27 cellular contexts compared by ENCODE assay signal in genomic region chr1:229209386-229209785, GRCh38.
DNase-seq lines count a peak whose midpoint lies in the region; ATAC-seq, FAIRE-seq and TF ChIP-seq lines count a peak whose summit lies in the region.
"Had no signal": no experiment of that assay in that cellular context is flagged by ENCODE, and none has a peak within 500 bp of the region (broad histone marks: within the 10 kb centered on the region; RNA-seq: fewer than 3 reads in every experiment).

No MANE protein-coding gene starts in this region.

- CTCF ChIA-PET in activated naive CD4-positive, alpha-beta T cell treated with anti-CD3 and anti-CD28 coated beads for 36 hours (lab: Charles Lee), result interaction anchor here (0.5 kb wide), 1 partner anchor 45 kb away, joined by 3 read pairs; no protein-coding TSS in a partner anchor

- no peak overlapping the region for H3K4me3 ChIP-seq in tibial nerve
- H3K4me3 ChIP-seq: lower lobe of right lung, MG63, pancreas, PC-9, SJCRH30, vagina had no signal

- H3K27me3 ChIP-seq in tibial nerve, result no peaks in the 10 kb centered on the region
- H3K27me3 ChIP-seq: MG63, pancreas, SJCRH30, vagina had no signal

- no peaks in the 10 kb centered on the region for H3K36me3 ChIP-seq in tibial nerve
- H3K36me3 ChIP-seq: lower lobe of right lung, MG63, pancreas, SJCRH30, vagina had no signal

- no peak for DNase-seq in activated naive CD4-positive, alpha-beta T cell treated with anti-CD3 and anti-CD28 coated beads, Interleukin-2, amount 50 U/mL, for 72 hours (ENCODE audit: low spot score in 2 of 2)
- DNase-seq in activated naive CD4-positive, alpha-beta T cell treated with anti-CD3 and anti-CD28 coated beads for 36 hours, result no peak
- DNase-seq in RCC 7860 (ENCODE audit: low spot score), result peak; percentile 44
- peak; percentile 65 for DNase-seq in iris pigment epithelial cell (ENCODE audit: low read depth)
- no peak for DNase-seq in stimulated activated naive CD8-positive, alpha-beta T cell treated with anti-CD3 and anti-CD28 coated beads, Interleukin-15, amount 100 ng/mL, for 72 hours
- no peak for DNase-seq in NCI-H1436 (lab: John Stamatoyannopoulos, UW)
- no peak for DNase-seq in tibial nerve (ENCODE audit: low spot score in 2 of 2)
- DNase-seq: activated CD8-positive, alpha-beta memory T cell treated with anti-CD3 and anti-CD28 coated beads for 24 hours; activated gamma-delta T cell; cortex of kidney; DMS79; hippocampal formation; islet precursor cell; lower lobe of right lung; MG63; NCI-H1694; NCI-H345; pancreas; PC-9; SJCRH30; stimulated activated CD4-positive, alpha-beta T cell treated with anti-CD3 and anti-CD28 coated beads, Interleukin-2, amount 100 ng/mL, for 48 hours had no signal

- intact Hi-C loops in activated naive CD4-positive, alpha-beta T cell treated with anti-CD3 and anti-CD28 coated beads for 36 hours (cut with micrococcal nuclease), result no loop called here

- no peak overlapping the region for H3K27ac Mint-ChIP-seq in activated naive CD4-positive, alpha-beta T cell treated with anti-CD3 and anti-CD28 coated beads, Interleukin-2, amount 50 U/mL, for 72 hours
- H3K27ac Mint-ChIP-seq in activated naive CD4-positive, alpha-beta T cell treated with anti-CD3 and anti-CD28 coated beads for 36 hours, result no peak overlapping the region
- peak overlapping the region in 1 of 2 donors; percentile 94 for H3K27ac Mint-ChIP-seq in stimulated activated naive CD8-positive, alpha-beta T cell treated with anti-CD3 and anti-CD28 coated beads, Interleukin-15, amount 100 ng/mL, for 72 hours
- H3K27ac Mint-ChIP-seq: brain, IgD-negative memory B cell had no signal

- no peak overlapping the region for H3K4me3 Mint-ChIP-seq in activated naive CD4-positive, alpha-beta T cell treated with anti-CD3 and anti-CD28 coated beads for 36 hours
- no peak overlapping the region for H3K4me3 Mint-ChIP-seq in stimulated activated naive CD8-positive, alpha-beta T cell treated with anti-CD3 and anti-CD28 coated beads, Interleukin-15, amount 100 ng/mL, for 72 hours
- H3K4me3 Mint-ChIP-seq: brain, IgD-negative memory B cell had no signal

- ATAC-seq in activated naive CD4-positive, alpha-beta T cell treated with anti-CD3 and anti-CD28 coated beads, Interleukin-2, amount 50 U/mL, for 72 hours, result peak; percentile 83 to 88
- ATAC-seq in stimulated activated naive CD8-positive, alpha-beta T cell treated with anti-CD3 and anti-CD28 coated beads, Interleukin-15, amount 100 ng/mL, for 72 hours, result peak; percentile 65
- no peak for ATAC-seq in GM19467 (IDR thresholded peaks at IDR 0.05; ENCODE audit: unreplicated experiment)
- ATAC-seq: HCT116, lower lobe of right lung had no signal

- no peak for TF ChIP-seq CTCF in tibial nerve (IDR thresholded peaks at IDR 0.05)

- H3K4me1 Mint-ChIP-seq in activated naive CD4-positive, alpha-beta T cell treated with anti-CD3 and anti-CD28 coated beads for 36 hours (ENCODE audit: low read depth), result peaks cover 23% of the 10 kb centered on the region
- peaks cover 26% of the 10 kb centered on the region for H3K4me1 Mint-ChIP-seq in stimulated activated naive CD8-positive, alpha-beta T cell treated with anti-CD3 and anti-CD28 coated beads, Interleukin-15, amount 100 ng/mL, for 72 hours
- H3K4me1 Mint-ChIP-seq: IgD-negative memory B cell had no signal

- no peak for TF ChIP-seq POLR2A in tibial nerve (IDR thresholded peaks at IDR 0.05)

- no peaks in the 10 kb centered on the region for H3K27me3 Mint-ChIP-seq in activated naive CD4-positive, alpha-beta T cell treated with anti-CD3 and anti-CD28 coated beads for 36 hours (ENCODE audit: low read depth)
- H3K27me3 Mint-ChIP-seq in stimulated activated naive CD8-positive, alpha-beta T cell treated with anti-CD3 and anti-CD28 coated beads, Interleukin-15, amount 100 ng/mL, for 72 hours, result no peaks in the 10 kb centered on the region
- H3K27me3 Mint-ChIP-seq: IgD-negative memory B cell had no signal

- no peaks in the 10 kb centered on the region for H3K9me3 ChIP-seq in tibial nerve
- H3K9me3 ChIP-seq: lower lobe of right lung, pancreas, SJCRH30, vagina had no signal

- H3K36me3 Mint-ChIP-seq in activated naive CD4-positive, alpha-beta T cell treated with anti-CD3 and anti-CD28 coated beads, Interleukin-2, amount 50 U/mL, for 72 hours, result peaks cover 0 to 4% of the 10 kb centered on the region in 2 donors
- H3K36me3 Mint-ChIP-seq in activated naive CD4-positive, alpha-beta T cell treated with anti-CD3 and anti-CD28 coated beads for 36 hours (ENCODE audit: low read depth), result no peaks in the 10 kb centered on the region
- H3K36me3 Mint-ChIP-seq: brain, IgD-negative memory B cell had no signal

- no peaks in the 10 kb centered on the region for H3K9me3 Mint-ChIP-seq in activated naive CD4-positive, alpha-beta T cell treated with anti-CD3 and anti-CD28 coated beads, Interleukin-2, amount 50 U/mL, for 72 hours
- H3K9me3 Mint-ChIP-seq in activated naive CD4-positive, alpha-beta T cell treated with anti-CD3 and anti-CD28 coated beads for 36 hours, result no peaks in the 10 kb centered on the region
- no peaks in the 10 kb centered on the region for H3K9me3 Mint-ChIP-seq in stimulated activated naive CD8-positive, alpha-beta T cell treated with anti-CD3 and anti-CD28 coated beads, Interleukin-15, amount 100 ng/mL, for 72 hours
- H3K9me3 Mint-ChIP-seq: IgD-negative memory B cell had no signal

- H3K27ac ChIP-seq in tibial nerve, result no peak overlapping the region
- H3K27ac ChIP-seq: lower lobe of right lung, PC-9, SJCRH30, vagina had no signal

- TF ChIP-seq EP300 in tibial nerve (IDR thresholded peaks at IDR 0.05), result no peak

- no peak for FAIRE-seq in RCC 7860 (lab: Jason Lieb, UNC)
- FAIRE-seq: endothelial cell of umbilical vein, pancreas had no signal

- peaks cover 0 to 13% (median 4%) of the 10 kb centered on the region in 4 donors for H3K4me1 ChIP-seq in tibial nerve
- H3K4me1 ChIP-seq: lower lobe of right lung, pancreas had no signal

- WGBS in tibial nerve, 2 donors, result 83 to 94% methylated on average over 4 of the region's 4 CpGs

Comparison
In these comparisons a context has a peak if more than half of its experiments do, and no peak if none do; other contexts are left out.
1. DNase-seq: peak in RCC 7860 (single experiment) and iris pigment epithelial cell (single experiment); none in activated naive CD4-positive, alpha-beta T cell treated with anti-CD3 and anti-CD28 coated beads, Interleukin-2, amount 50 U/mL, for 72 hours (0 of 2), activated naive CD4-positive, alpha-beta T cell treated with anti-CD3 and anti-CD28 coated beads for 36 hours (single experiment), stimulated activated naive CD8-positive, alpha-beta T cell treated with anti-CD3 and anti-CD28 coated beads, Interleukin-15, amount 100 ng/mL, for 72 hours (0 of 2), NCI-H1436 (single experiment) and tibial nerve (0 of 2).